11 cellular contexts compared by ENCODE assay signal in the genomic region with DNA sequence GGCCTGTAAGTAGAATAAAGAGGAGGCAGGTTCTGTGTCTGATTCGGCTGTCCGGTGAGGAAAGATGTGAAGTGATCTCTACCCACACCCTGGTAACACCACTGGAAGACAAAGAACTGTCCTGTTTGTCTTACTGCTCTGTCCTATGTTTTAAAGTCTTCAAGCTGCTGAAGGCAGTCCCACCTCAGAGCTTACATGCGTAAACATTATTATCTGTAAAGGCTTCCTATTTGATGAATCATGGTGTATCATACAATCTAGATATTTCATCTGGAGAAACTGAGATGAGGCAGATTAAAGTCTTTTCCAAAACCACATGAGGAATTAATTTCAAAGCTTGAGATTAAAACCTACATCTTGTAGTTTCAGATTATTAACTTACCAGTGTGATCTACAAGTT.
DNase-seq lines count a peak whose midpoint lies in the region; ATAC-seq, FAIRE-seq and TF ChIP-seq lines count a peak whose summit lies in the region.
"Had no signal": no experiment of that assay in that cellular context is flagged by ENCODE, and none has a peak within 500 bp of the region (broad histone marks: within the 10 kb centered on the region; RNA-seq: fewer than 3 reads in every experiment).

No MANE protein-coding gene starts in this region.

- DNase-seq in HT1080 (ENCODE audit: low read depth) = peak; percentile 65
- DNase-seq in astrocyte (ENCODE audit: low read depth) = peak; percentile 87
- no peak for DNase-seq in suprapubic skin (ENCODE audit: low spot score in 2 of 2)
- no peak for DNase-seq in SKM-1 (lab: John Stamatoyannopoulos, UW; ENCODE audit: unreplicated experiment)
- no peak for DNase-seq in activated T-cell treated with anti-CD3 and anti-CD28 coated beads, Interleukin-2, amount 50 U/mL, for 1 hour
- DNase-seq: stimulated activated CD4-positive, alpha-beta T cell treated with anti-CD3 and anti-CD28 coated beads, Interleukin-2, amount 100 ng/mL, for 48 hours had no signal

- H3K36me3 ChIP-seq in astrocyte (ENCODE audit: insufficient read depth, low read length) = no peaks in the 10 kb centered on the region
- H3K36me3 ChIP-seq in suprapubic skin = no peaks in the 10 kb centered on the region

- H3K27ac Mint-ChIP-seq in astrocyte (ENCODE audit: unreplicated experiment) = peak overlapping the region; percentile 96

- H4K20me1 ChIP-seq in astrocyte (ENCODE audit: insufficient read depth, low read length) = no peaks in the 10 kb centered on the region

- WGBS in suprapubic skin = 73% methylated on average over 3 of the region's 3 CpGs

- H3K4me3 Mint-ChIP-seq in astrocyte (ENCODE audit: unreplicated experiment) = no peak overlapping the region

- TF ChIP-seq EP300 in suprapubic skin (IDR thresholded peaks at IDR 0.05) = no peak

- H3K9me3 ChIP-seq in astrocyte (ENCODE audit: insufficient read depth, low read depth, low read length) = no peaks in the 10 kb centered on the region
- H3K9me3 ChIP-seq in suprapubic skin = no peaks in the 10 kb centered on the region

- no peak for FAIRE-seq in astrocyte (lab: Jason Lieb, UNC)

- peaks cover under 1% of the 10 kb centered on the region for H3K9me3 Mint-ChIP-seq in astrocyte (ENCODE audit: unreplicated experiment)

- no peak for ATAC-seq in GM19035 (IDR thresholded peaks at IDR 0.05; ENCODE audit: unreplicated experiment)
- no peak for ATAC-seq in HG02763 (IDR thresholded peaks at IDR 0.05; ENCODE audit: unreplicated experiment)

- peaks cover 35% of the 10 kb centered on the region for H3K4me1 Mint-ChIP-seq in astrocyte (ENCODE audit: low read depth, unreplicated experiment)

- peak overlapping the region; percentile 98 for H3K27ac ChIP-seq in astrocyte (ENCODE audit: low read depth, low read length)
- H3K27ac ChIP-seq in layer of hippocampus (ENCODE audit: low read depth, low read length) = peak overlapping the region; percentile 84
- H3K27ac ChIP-seq in suprapubic skin = peak overlapping the region; percentile 46
- H3K27ac ChIP-seq: KMS-11, SK-N-MC had no signal

- TF ChIP-seq POLR2A in suprapubic skin (IDR thresholded peaks at IDR 0.05) = no peak

- H3K79me2 ChIP-seq in astrocyte (ENCODE audit: insufficient read depth, low read length) = no peaks in the 10 kb centered on the region

- H3K4me2 ChIP-seq in astrocyte (ENCODE audit: low read length) = peak overlapping the region; percentile 80
- H3K4me2 ChIP-seq: KMS-11 had no signal

- H3K36me3 Mint-ChIP-seq in astrocyte (ENCODE audit: low read depth, unreplicated experiment) = no peaks in the 10 kb centered on the region

- peak overlapping the region; percentile 93 for H2AFZ ChIP-seq in astrocyte (ENCODE audit: low read depth, low read length)

- no peaks in the 10 kb centered on the region for H3K27me3 ChIP-seq in astrocyte (ENCODE audit: insufficient read depth, low read length)
- no peaks in the 10 kb centered on the region for H3K27me3 ChIP-seq in layer of hippocampus (ENCODE audit: control insufficient read depth, insufficient read depth, low read length)
- no peaks in the 10 kb centered on the region for H3K27me3 ChIP-seq in suprapubic skin

- TF ChIP-seq CTCF in astrocyte (IDR thresholded peaks at IDR 0.05; ENCODE audit: insufficient read depth, low read depth, low read length) = no peak
- TF ChIP-seq CTCF in suprapubic skin (IDR thresholded peaks at IDR 0.05) = no peak

- H3K4me3 ChIP-seq in astrocyte (ENCODE audit: insufficient read depth, low read depth, low read length) = no peak overlapping the region
- H3K4me3 ChIP-seq in suprapubic skin = no peak overlapping the region
- H3K4me3 ChIP-seq: SK-N-MC had no signal

- peaks cover 36% of the 10 kb centered on the region for H3K4me1 ChIP-seq in astrocyte (ENCODE audit: insufficient read depth, low read length)
- peaks cover 40% of the 10 kb centered on the region for H3K4me1 ChIP-seq in suprapubic skin

- H3K9ac ChIP-seq in astrocyte (ENCODE audit: low read length) = peak overlapping the region; percentile 86
- H3K9ac ChIP-seq: KMS-11 had no signal

- H3K27me3 Mint-ChIP-seq in astrocyte (ENCODE audit: low read depth, unreplicated experiment) = no peaks in the 10 kb centered on the region

Comparison
In these comparisons a context has a peak if more than half of its experiments do, and no peak if none do; other contexts are left out.
1. DNase-seq: peak in HT1080 (single experiment) and astrocyte (single experiment); none in suprapubic skin (0 of 2), SKM-1 (single experiment) and activated T-cell treated with anti-CD3 and anti-CD28 coated beads, Interleukin-2, amount 50 U/mL, for 1 hour (single experiment).
2. H3K27ac ChIP-seq: peak in every context shown above with its lines; median percentile 98 in astrocyte; 84 in layer of hippocampus; 46 in suprapubic skin.